ENCODE assay signal across 1 cellular context in genomic region chr9:130665029-130665430, GRCh38.
TF ChIP-seq lines count a peak whose summit lies in the region.

No MANE protein-coding gene starts in this region.

TF ChIP-seq in K562, 482 proteins besides CTCF, POLR2A, EP300 and RAD21 (continued from another document):
- no peak for TF ChIP-seq ZBTB5 (IDR thresholded peaks at IDR 0.05)
- no peak for TF ChIP-seq CEBPB (tag; IDR thresholded peaks at IDR 0.05)
TF ChIP-seq in K562: peak in this region for 1.
